ENCODE assay signal across 15 cellular contexts in genomic region chr14:105742531-105742848, GRCh38.
"Had no signal": no experiment of that assay in that cellular context is flagged by ENCODE, and none has a peak within 500 bp of the region (broad histone marks: within the 10 kb centered on the region; RNA-seq: fewer than 3 reads in every experiment).

No MANE protein-coding gene starts in this region.

- H3K27ac Mint-ChIP-seq: activated naive CD4-positive, alpha-beta T cell treated with anti-CD3 and anti-CD28 coated beads, Interleukin-2, amount 10 ng/mL, durations not matched to agents 7 days and 5 days; activated T-helper 2 cell treated with anti-CD3 and anti-CD28 coated beads, Interferon-gamma antibody, Interleukin-2, Interleukin-4, amounts not matched to agents 10 μg/mL and 5 μg/mL and 100 μg/mL, durations not matched to agents 14 hours and 24 hours and 36 hours; endodermal cell; natural killer cell treated with Interleukin-12 subunit alpha and Interleukin-12 subunit beta and Interleukin-15 and Interleukin-18, amount 100 ng/mL, for 72 hours had no signal

- H3K27ac ChIP-seq: dorsolateral prefrontal cortex, gastroesophageal sphincter, upper lobe of left lung had no signal

- H3K9me3 ChIP-seq: gastroesophageal sphincter, upper lobe of left lung had no signal

- DNase-seq: activated naive CD4-positive, alpha-beta T cell treated with anti-CD3 and anti-CD28 coated beads, Interleukin-2, amount 10 ng/mL, durations not matched to agents 7 days and 5 days; activated T-cell treated with anti-CD3 and anti-CD28 coated beads, Interleukin-2, amount 50 U/mL, for 1 hour; endodermal cell; erythroblast; left ventricle myocardium superior; mesendoderm; stimulated activated CD4-positive, alpha-beta T cell treated with anti-CD3 and anti-CD28 coated beads, Interleukin-15, amount 100 ng/mL, for 24 hours; stimulated activated CD4-positive, alpha-beta T cell treated with anti-CD3 and anti-CD28 coated beads, Interleukin-4, amount 100 ng/mL, for 1 hour; stimulated activated naive CD8-positive, alpha-beta T cell treated with anti-CD3 and anti-CD28 coated beads, Interleukin-15, amount 100 ng/mL, for 72 hours had no signal

- H3K36me3 Mint-ChIP-seq: activated naive CD4-positive, alpha-beta T cell treated with anti-CD3 and anti-CD28 coated beads, Interleukin-2, amount 10 ng/mL, durations not matched to agents 7 days and 5 days; natural killer cell treated with Interleukin-12 subunit alpha and Interleukin-12 subunit beta and Interleukin-15 and Interleukin-18, amount 100 ng/mL, for 72 hours had no signal

- H3K36me3 ChIP-seq: gastroesophageal sphincter, upper lobe of left lung had no signal

- H3K27me3 ChIP-seq: upper lobe of left lung had no signal

- H3K4me3 Mint-ChIP-seq: activated naive CD4-positive, alpha-beta T cell treated with anti-CD3 and anti-CD28 coated beads, Interleukin-2, amount 10 ng/mL, durations not matched to agents 7 days and 5 days; endodermal cell; natural killer cell treated with Interleukin-12 subunit alpha and Interleukin-12 subunit beta and Interleukin-15 and Interleukin-18, amount 100 ng/mL, for 72 hours; stimulated activated naive CD8-positive, alpha-beta T cell treated with anti-CD3 and anti-CD28 coated beads, Interleukin-15, amount 100 ng/mL, for 72 hours had no signal

- H3K4me1 ChIP-seq: gastroesophageal sphincter, upper lobe of left lung had no signal

- H3K9me3 Mint-ChIP-seq: activated naive CD4-positive, alpha-beta T cell treated with anti-CD3 and anti-CD28 coated beads, Interleukin-2, amount 10 ng/mL, durations not matched to agents 7 days and 5 days; activated T-helper 2 cell treated with anti-CD3 and anti-CD28 coated beads, Interferon-gamma antibody, Interleukin-2, Interleukin-4, amounts not matched to agents 10 μg/mL and 5 μg/mL and 100 μg/mL, durations not matched to agents 14 hours and 24 hours and 36 hours; natural killer cell treated with Interleukin-12 subunit alpha and Interleukin-12 subunit beta and Interleukin-15 and Interleukin-18, amount 100 ng/mL, for 72 hours; stimulated activated naive CD8-positive, alpha-beta T cell treated with anti-CD3 and anti-CD28 coated beads, Interleukin-15, amount 100 ng/mL, for 72 hours had no signal

- H3K27me3 Mint-ChIP-seq: natural killer cell treated with Interleukin-12 subunit alpha and Interleukin-12 subunit beta and Interleukin-15 and Interleukin-18, amount 100 ng/mL, for 72 hours had no signal

- ATAC-seq: activated CD4-positive, CD25-positive, alpha-beta regulatory T cell treated with anti-CD3 and anti-CD28 coated beads, Interleukin-2, amount 50 U/mL, for 24 hours had no signal

- H3K4me1 Mint-ChIP-seq: activated naive CD4-positive, alpha-beta T cell treated with anti-CD3 and anti-CD28 coated beads, Interleukin-2, amount 10 ng/mL, durations not matched to agents 7 days and 5 days; endodermal cell had no signal

- H3K4me3 ChIP-seq: dorsolateral prefrontal cortex, gastroesophageal sphincter, upper lobe of left lung had no signal
